16 cellular contexts compared by ENCODE assay signal in the genomic region with DNA sequence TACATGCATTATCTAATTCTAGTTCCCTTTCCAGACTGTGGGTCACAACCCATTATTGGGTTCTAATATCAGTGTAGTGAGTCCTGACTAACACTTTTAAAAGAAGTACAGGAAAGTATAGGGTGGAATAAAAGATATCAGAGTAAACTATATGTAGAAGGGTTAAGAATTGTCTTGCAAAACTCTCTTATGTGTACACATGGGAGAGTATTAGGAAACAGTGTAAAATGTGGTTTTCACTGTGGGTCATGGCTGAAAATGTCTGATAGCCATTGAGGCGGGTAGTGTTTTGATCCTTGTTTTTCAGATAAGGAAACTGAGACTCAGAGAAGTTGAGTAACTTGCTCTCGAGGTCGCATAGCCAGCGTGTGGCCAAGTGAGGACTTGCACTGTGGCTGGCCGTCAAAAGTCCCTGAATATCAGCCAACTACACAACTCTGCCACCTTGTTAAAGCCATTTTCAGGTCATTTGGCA. TPM values are rescaled to one million over a fixed set of nuclear protein-coding genes. Genes with fewer than 3 reads are reported as not detected.
A peak's percentile ranks its signal among the peaks of the same experiment; 100 is the strongest.
DNase-seq lines count a peak whose midpoint lies in the region; ATAC-seq and TF ChIP-seq lines count a peak whose summit lies in the region.
"Had no signal": no experiment of that assay in that cellular context is flagged by ENCODE, and none has a peak within 500 bp of the region (broad histone marks: within the 10 kb centered on the region; RNA-seq: fewer than 3 reads in every experiment).

No MANE protein-coding gene starts in this region.

- H3K4me1 ChIP-seq in heart right ventricle (peaks cover 0 to 43% (median 20%) of the 10 kb centered on the region in 9 donors), sigmoid colon (peaks cover 0 to 8% (median 3%) of the 10 kb centered on the region in 4 donors), Caco-2 (peaks cover 32% of the 10 kb centered on the region)

- H3K4me3 Mint-ChIP-seq in Caco-2 (ENCODE audit: unreplicated experiment) = no peak overlapping the region

- TF ChIP-seq CTCF in heart right ventricle (IDR thresholded peaks at IDR 0.05) = no peak
- TF ChIP-seq CTCF in sigmoid colon (IDR thresholded peaks at IDR 0.05) = no peak
- no peak for TF ChIP-seq CTCF in Caco-2 (IDR thresholded peaks at IDR 0.05; ENCODE audit: insufficient read depth in 1 of 2, low read depth in 1 of 2, low read length in 1 of 2, severe bottlenecking in 1 of 2, unreplicated experiment in 1 of 2)

- no peak for TF ChIP-seq POLR2A in sigmoid colon (IDR thresholded peaks at IDR 0.05)

- no peak overlapping the region for H3K27ac Mint-ChIP-seq in Caco-2 (ENCODE audit: unreplicated experiment)

- 40 to 42% methylated on average over 5 of the region's 5 CpGs for WGBS in heart right ventricle, 2 donors
- 72 to 89% methylated on average over 5 of the region's 5 CpGs for WGBS in sigmoid colon, 2 donors

- BruUV-seq in Caco-2 (replicated peaks; lab: Mats Ljungman, UMichigan) = no TSS peak

- CTCF ChIA-PET in Caco-2 (lab: Charles Lee) = interaction anchor here (1.2 to 1.4 kb wide), 2 partner anchors 34 to 35 kb away, joined by 4 to 7 read pairs; no protein-coding TSS in a partner anchor

- POLR2A ChIA-PET in Caco-2 (lab: Charles Lee) = interaction anchor here (1.0 kb wide), 1 partner anchor 20 kb away, joined by 4 read pairs; the partner anchor contains the start of gene MTARC2

- no peaks in the 10 kb centered on the region for H3K27me3 ChIP-seq in heart right ventricle
- no peaks in the 10 kb centered on the region for H3K27me3 ChIP-seq in sigmoid colon
- H3K27me3 ChIP-seq in Caco-2 (replicated peaks; ENCODE audit: control insufficient read depth, insufficient read depth, low read length) = no peaks in the 10 kb centered on the region
- H3K27me3 ChIP-seq: dorsolateral prefrontal cortex, SJCRH30 had no signal

- ATAC-seq in GM18868 (IDR thresholded peaks at IDR 0.05; ENCODE audit: unreplicated experiment) (peak; percentile 31), heart right ventricle (peak; percentile 11 to 38 (median 17))

- no peaks in the 10 kb centered on the region for H3K27me3 Mint-ChIP-seq in Caco-2 (ENCODE audit: insufficient read depth, unreplicated experiment)

- H3K9me3 ChIP-seq in heart right ventricle = no peaks in the 10 kb centered on the region
- H3K9me3 ChIP-seq in sigmoid colon = no peaks in the 10 kb centered on the region
- H3K9me3 ChIP-seq in Caco-2 = no peaks in the 10 kb centered on the region
- H3K9me3 ChIP-seq: SJCRH30 had no signal

- H3K4me1 Mint-ChIP-seq in Caco-2 (ENCODE audit: low read depth, unreplicated experiment) = peaks cover 6% of the 10 kb centered on the region

- no peak overlapping the region for H3K4me3 ChIP-seq in heart right ventricle
- no peak overlapping the region for H3K4me3 ChIP-seq in sigmoid colon
- no peak overlapping the region for H3K4me3 ChIP-seq in Caco-2 (ENCODE audit: low read depth, low read length)
- H3K4me3 ChIP-seq: dorsolateral prefrontal cortex, SJCRH30 had no signal

- DNase-seq in MV-4-11 (lab: John Stamatoyannopoulos, UW) (peak; percentile 61), heart right ventricle (no peak), sigmoid colon (no peak), Caco-2 (no peak), pons (ENCODE audit: low spot score) (no peak), NCI-H2107 (lab: John Stamatoyannopoulos, UW) (no peak), NCI-H82 treated with DMSO at 0.1 percent for 48 hours (lab: John Stamatoyannopoulos, UW; ENCODE audit: unreplicated experiment) (no peak)
- DNase-seq: activated CD4-positive, alpha-beta T cell treated with anti-CD3 and anti-CD28 coated beads for 4 hours; activated naive CD4-positive, alpha-beta T cell; dorsolateral prefrontal cortex; NCI-H2171 treated with DMSO at 0.1 percent for 48 hours; stimulated activated CD4-positive, alpha-beta T cell treated with anti-CD3 and anti-CD28 coated beads, Interleukin-12 subunit alpha, Interleukin-12 subunit beta, amount 100 ng/mL, for 4 hours; stimulated activated CD8-positive, alpha-beta memory T cell treated with anti-CD3 and anti-CD28 coated beads, Interleukin-4, amount 100 ng/mL, for 48 hours had no signal

- TF ChIP-seq EP300 in sigmoid colon (IDR thresholded peaks at IDR 0.05) = no peak

- H3K27ac ChIP-seq in heart right ventricle (peak overlapping the region; percentile 22 to 68 (median 53)), sigmoid colon (peak overlapping the region; percentile 7 to 62 (median 52))
- H3K27ac ChIP-seq: C4-2B, dorsolateral prefrontal cortex, SJCRH30 had no signal

- intact Hi-C loops in heart right ventricle (cut with DNase I) (no loop called here), sigmoid colon (cut with DNase I) (no loop called here), Caco-2 (cut with micrococcal nuclease; ENCODE audit: unreplicated experiment) (no loop called here)

- no peaks in the 10 kb centered on the region for H3K36me3 Mint-ChIP-seq in Caco-2 (ENCODE audit: insufficient read depth, unreplicated experiment)

- H3K36me3 ChIP-seq in heart right ventricle = peaks cover 0 to 90% (median 24%) of the 10 kb centered on the region in 9 donors
- peaks cover 0 to 55% (median 13%) of the 10 kb centered on the region in 4 donors for H3K36me3 ChIP-seq in sigmoid colon
- peaks cover 2% of the 10 kb centered on the region; the same call in 1 of the 2 replicates for H3K36me3 ChIP-seq in Caco-2 (ENCODE audit: control insufficient read depth, insufficient read depth, low read length)

- H3K9me3 Mint-ChIP-seq in Caco-2 (ENCODE audit: unreplicated experiment) = no peaks in the 10 kb centered on the region

RNA-seq across cellular contexts. Expression of gene MTARC1, which starts 18.5 kb away (rescaled TPM):
- total RNA-seq in heart right ventricle (10 to 100 TPM in 4 of 10 donors, 1 to 10 TPM in 6; 4.4 to 24.4 (median 8.4) TPM), sigmoid colon (10 to 100 TPM in 2 of 4 donors, 1 to 10 TPM in 2; 5.3 to 13.2 (median 8.6) TPM), Caco-2 (2022) (88.7 and 93.0 TPM in 2 replicates)
- polyA plus RNA-seq in heart right ventricle (10 to 100 TPM in 1 of 2 donors, 1 to 10 TPM in 1; 4.7 to 11.7 TPM), sigmoid colon (10 to 100 TPM in 2 of 3 donors, 1 to 10 TPM in 1; 8.6 to 31.4 (median 15.6) TPM)

RNA-seq across cellular contexts. Expression of gene MTARC2, which starts 20.0 kb away (rescaled TPM):
- total RNA-seq in heart right ventricle (10 to 100 TPM; 16.2 to 32.3 (median 26.6) TPM), sigmoid colon (10 to 100 TPM; 11.4 to 22.7 (median 18.8) TPM), Caco-2 (2022) (15.8 and 16.5 TPM in 2 replicates)
- polyA plus RNA-seq in heart right ventricle (10 to 100 TPM; 13.0 to 30.4 TPM), sigmoid colon (10 to 100 TPM in 1 of 3 donors, 1 to 10 TPM in 2; 4.8 to 11.9 (median 6.0) TPM)
